ENCODE assay signal across 12 cellular contexts in the genomic region with DNA sequence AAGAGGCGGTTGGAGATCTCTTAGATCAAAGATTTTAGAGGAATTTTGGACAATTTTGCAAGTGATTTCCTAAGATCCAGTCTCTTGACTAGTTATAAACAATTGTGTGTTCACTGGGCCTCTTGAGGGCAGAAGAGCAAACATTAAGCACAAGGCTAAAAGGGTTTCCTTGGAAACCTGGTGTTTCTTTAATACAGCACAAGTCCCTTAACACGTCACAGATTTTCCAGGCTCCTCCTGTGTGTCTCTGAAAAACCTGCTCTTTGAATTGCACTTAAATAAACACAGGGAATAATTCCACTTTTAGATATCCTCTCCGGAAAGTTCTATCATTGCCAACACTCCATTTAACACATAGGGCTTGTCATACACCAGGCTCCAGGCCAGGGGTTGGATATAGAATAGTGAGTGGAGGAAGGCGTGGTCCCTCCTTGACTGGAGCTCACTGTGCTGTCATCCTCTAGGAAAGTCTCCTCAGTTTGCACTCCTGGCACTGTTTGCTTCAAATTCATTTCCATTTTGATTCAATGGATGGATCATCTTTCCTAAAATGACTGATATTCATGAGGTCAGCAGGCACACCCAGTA.
DNase-seq lines count a peak whose midpoint lies in the region; ATAC-seq and TF ChIP-seq lines count a peak whose summit lies in the region.
"Had no signal": no experiment of that assay in that cellular context is flagged by ENCODE, and none has a peak within 500 bp of the region (broad histone marks: within the 10 kb centered on the region; RNA-seq: fewer than 3 reads in every experiment).

No MANE protein-coding gene starts in this region.

- no peaks in the 10 kb centered on the region for H3K4me1 ChIP-seq in vagina
- H3K4me1 ChIP-seq: BLaER1 treated with 17β-estradiol and CSF1 and Interleukin-3, amounts not matched to agents 10 nM and 100 nM had no signal

- DNase-seq in NCI-H1092 treated with DMSO at 0.1 percent for 48 hours (lab: John Stamatoyannopoulos, UW) (peak; percentile 92), NCI-H2196 treated with DMSO at 0.1 percent for 48 hours (lab: John Stamatoyannopoulos, UW; ENCODE audit: unreplicated experiment) (peak; percentile 66), dorsolateral prefrontal cortex (peak in 5 of 10 donors; percentile 31 to 70 (median 57)), neural crest cell (ENCODE audit: low read depth, low spot score) (no peak), vagina (ENCODE audit: extremely low spot score in 2 of 2) (no peak), NAMALWA (ENCODE audit: low spot score) (no peak)
- DNase-seq: activated naive CD4-positive, alpha-beta T cell treated with anti-CD3 and anti-CD28 coated beads, Interleukin-2, amount 10 ng/mL, durations not matched to agents 7 days and 5 days; small intestine; stimulated activated naive CD4-positive, alpha-beta T cell treated with Interleukin-2 at 50 U/mL for 16 hours; WERI-Rb-1 had no signal

- H3K27ac ChIP-seq in dorsolateral prefrontal cortex, result peak overlapping the region in 34 of 59 donors; percentile 0 to 72 (median 37)
- no peak overlapping the region for H3K27ac ChIP-seq in vagina
- H3K27ac ChIP-seq: BLaER1 treated with 17β-estradiol and CSF1 and Interleukin-3, amounts not matched to agents 10 nM and 100 nM; WERI-Rb-1 had no signal

- H3K27me3 Mint-ChIP-seq in neural crest cell (ENCODE audit: low read depth), result peaks cover 3% of the 10 kb centered on the region
- H3K27me3 Mint-ChIP-seq: activated naive CD4-positive, alpha-beta T cell treated with anti-CD3 and anti-CD28 coated beads, Interleukin-2, amount 10 ng/mL, durations not matched to agents 7 days and 5 days had no signal

- no peaks in the 10 kb centered on the region for H3K27me3 ChIP-seq in dorsolateral prefrontal cortex
- no peaks in the 10 kb centered on the region for H3K27me3 ChIP-seq in vagina
- H3K27me3 ChIP-seq: BLaER1 treated with 17β-estradiol and CSF1 and Interleukin-3, amounts not matched to agents 10 nM and 100 nM had no signal

- no peak for TF ChIP-seq POLR2A in vagina (IDR thresholded peaks at IDR 0.05)

- no peaks in the 10 kb centered on the region for H3K36me3 ChIP-seq in vagina
- H3K36me3 ChIP-seq: BLaER1 treated with 17β-estradiol and CSF1 and Interleukin-3, amounts not matched to agents 10 nM and 100 nM; WERI-Rb-1 had no signal

- TF ChIP-seq CTCF in dorsolateral prefrontal cortex (IDR thresholded peaks at IDR 0.05 in 54 of 56, conservative IDR thresholded peaks at IDR 0.05 in 2 of 56; ENCODE audit: low read depth in 1 of 56, partially characterized antibody in 56 of 56) (no peak), neural crest cell (conservative IDR thresholded peaks at IDR 0.05) (no peak), vagina (IDR thresholded peaks at IDR 0.05) (no peak)

- H3K36me3 Mint-ChIP-seq in neural crest cell (ENCODE audit: low read depth), result no peaks in the 10 kb centered on the region
- H3K36me3 Mint-ChIP-seq: activated naive CD4-positive, alpha-beta T cell treated with anti-CD3 and anti-CD28 coated beads, Interleukin-2, amount 10 ng/mL, durations not matched to agents 7 days and 5 days had no signal

- no peaks in the 10 kb centered on the region for H3K9me3 Mint-ChIP-seq in neural crest cell

- no peaks in the 10 kb centered on the region for H3K9me3 ChIP-seq in vagina

- intact Hi-C loops in dorsolateral prefrontal cortex (cut with DNase I) (no loop called here), vagina (cut with DNase I) (no loop called here)

- no peak overlapping the region for H3K4me3 ChIP-seq in dorsolateral prefrontal cortex
- H3K4me3 ChIP-seq in vagina, result no peak overlapping the region
- H3K4me3 ChIP-seq: BLaER1 treated with 17β-estradiol and CSF1 and Interleukin-3, amounts not matched to agents 10 nM and 100 nM had no signal

- no peak overlapping the region for H3K4me3 Mint-ChIP-seq in neural crest cell
- H3K4me3 Mint-ChIP-seq: activated naive CD4-positive, alpha-beta T cell treated with anti-CD3 and anti-CD28 coated beads, Interleukin-2, amount 10 ng/mL, durations not matched to agents 7 days and 5 days had no signal

- no peak for ATAC-seq in HG02642 (IDR thresholded peaks at IDR 0.05; ENCODE audit: poor library complexity, unreplicated experiment)

- peak overlapping the region; percentile 27 for H3K27ac Mint-ChIP-seq in neural crest cell (ENCODE audit: unreplicated experiment)
- H3K27ac Mint-ChIP-seq: activated naive CD4-positive, alpha-beta T cell treated with anti-CD3 and anti-CD28 coated beads, Interleukin-2, amount 10 ng/mL, durations not matched to agents 7 days and 5 days had no signal

- peaks cover 11% of the 10 kb centered on the region for H3K4me1 Mint-ChIP-seq in neural crest cell
- H3K4me1 Mint-ChIP-seq: activated naive CD4-positive, alpha-beta T cell treated with anti-CD3 and anti-CD28 coated beads, Interleukin-2, amount 10 ng/mL, durations not matched to agents 7 days and 5 days had no signal

Comparison
In these comparisons a context has a peak if more than half of its experiments do, and no peak if none do; other contexts are left out.
1. DNase-seq: peak in NCI-H1092 treated with DMSO at 0.1 percent for 48 hours (single experiment) and NCI-H2196 treated with DMSO at 0.1 percent for 48 hours (single experiment); none in neural crest cell (single experiment), vagina (0 of 2) and NAMALWA (single experiment).